26 cellular contexts compared by ENCODE assay signal in the genomic region with DNA sequence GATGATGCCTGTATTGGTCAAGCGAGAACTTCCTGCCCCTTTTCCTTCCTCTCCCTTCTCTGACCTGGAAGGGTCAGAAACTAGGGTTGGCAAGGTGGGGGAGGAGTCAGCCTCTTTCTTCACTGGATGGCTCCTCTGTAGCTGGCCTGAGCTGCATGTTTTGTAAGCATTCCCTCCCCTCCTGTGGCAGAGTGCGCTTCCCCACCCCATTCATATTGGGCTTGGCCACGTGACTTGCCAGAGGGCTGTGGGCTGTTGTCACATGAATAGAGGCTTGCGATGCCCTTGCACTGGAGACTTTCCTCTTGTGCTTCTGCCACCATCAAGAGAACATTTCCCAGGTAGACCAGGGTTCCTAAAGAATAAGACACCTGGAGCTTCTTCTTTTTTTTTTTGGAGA.
"Had no signal": no experiment of that assay in that cellular context is flagged by ENCODE, and none has a peak within 500 bp of the region (broad histone marks: within the 10 kb centered on the region; RNA-seq: fewer than 3 reads in every experiment).

No MANE protein-coding gene starts in this region.

- FAIRE-seq: frontal cortex had no signal

- H3K9me3 ChIP-seq: ascending aorta, breast epithelium had no signal

- H3K4me1 ChIP-seq: ascending aorta, breast epithelium had no signal

- H3K27ac ChIP-seq: ascending aorta, breast epithelium, cardiac muscle cell, coronary artery, dorsolateral prefrontal cortex had no signal

- ATAC-seq: activated naive CD4-positive, alpha-beta T cell treated with anti-CD3 and anti-CD28 coated beads, Interleukin-2, amount 50 U/mL, for 72 hours; activated T-cell treated with anti-CD3 and anti-CD28 coated beads, Interleukin-2, amount 50 U/mL, for 72 hours; esophagus mucosa had no signal

- DNase-seq: activated CD4-positive, alpha-beta memory T cell treated with anti-CD3 and anti-CD28 coated beads, Interleukin-2, amount 10 ng/mL, durations not matched to agents 7 days and 5 days; activated CD4-positive, alpha-beta T cell treated with anti-CD3 and anti-CD28 coated beads for 1 hour; activated CD4-positive, alpha-beta T cell treated with anti-CD3 and anti-CD28 coated beads for 4 hours; activated CD4-positive, alpha-beta T cell treated with anti-CD3 and anti-CD28 coated beads, Interleukin-2, amount 10 ng/mL, durations not matched to agents 7 days and 5 days; activated CD4-positive, alpha-beta T cell treated with anti-CD3 and anti-CD28 coated beads, Interleukin-2, amount 50 U/mL, for 4 hours; activated CD8-positive, alpha-beta memory T cell treated with anti-CD3 and anti-CD28 coated beads, Interleukin-2, amount 50 U/mL, for 48 hours; activated gamma-delta T cell; activated naive CD4-positive, alpha-beta T cell; activated naive CD4-positive, alpha-beta T cell treated with anti-CD3 and anti-CD28 coated beads, Interleukin-2, amount 10 ng/mL, durations not matched to agents 7 days and 5 days; activated naive CD8-positive, alpha-beta T cell treated with anti-CD3 and anti-CD28 coated beads, Interleukin-2, amount 10 ng/mL, durations not matched to agents 7 days and 5 days; activated T-cell treated with anti-CD3 and anti-CD28 coated beads for 4 hours; activated T-cell treated with anti-CD3 and anti-CD28 coated beads, Interleukin-2, amount 50 U/mL, for 24 hours; activated T-cell treated with anti-CD3 and anti-CD28 coated beads, Interleukin-2, amount 50 U/mL, for 72 hours; effector memory CD4-positive, alpha-beta T cell; endodermal cell; foreskin fibroblast; head of caudate nucleus; T-helper 2 cell had no signal

- H3K36me3 ChIP-seq: ascending aorta, breast epithelium, cardiac muscle cell had no signal

- H3K4me3 ChIP-seq: ascending aorta, breast epithelium, cardiac muscle cell, coronary artery, dorsolateral prefrontal cortex had no signal

- H3K27me3 ChIP-seq: ascending aorta, breast epithelium, cardiac muscle cell had no signal
